ENCODE assay signal across 23 cellular contexts in the genomic region with DNA sequence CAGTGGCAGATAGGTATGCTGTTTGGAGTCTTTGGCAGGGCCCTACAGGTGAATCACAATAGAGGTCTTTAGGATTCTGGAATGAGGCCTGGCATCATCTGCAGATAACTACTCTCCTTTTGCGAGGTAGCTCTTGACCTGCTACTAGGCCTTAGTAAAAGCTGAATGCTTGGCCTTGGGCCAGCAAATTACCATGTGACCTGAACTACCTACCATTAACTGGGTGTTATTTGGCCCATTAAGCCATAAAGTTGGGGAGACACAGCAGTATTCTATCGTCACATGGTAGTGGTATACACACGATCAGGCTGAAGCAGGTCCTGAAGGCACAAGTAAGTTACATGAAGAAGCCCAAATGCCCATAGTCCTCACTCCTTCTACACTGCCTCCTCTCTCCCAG.
DNase-seq lines count a peak whose midpoint lies in the region; ATAC-seq and TF ChIP-seq lines count a peak whose summit lies in the region.
"Had no signal": no experiment of that assay in that cellular context is flagged by ENCODE, and none has a peak within 500 bp of the region (broad histone marks: within the 10 kb centered on the region; RNA-seq: fewer than 3 reads in every experiment).

No MANE protein-coding gene starts in this region.

- H3K4me1 ChIP-seq in hepatocyte (ENCODE audit: insufficient read depth) = no peaks in the 10 kb centered on the region
- no peaks in the 10 kb centered on the region for H3K4me1 ChIP-seq in transverse colon
- H3K4me1 ChIP-seq: A549, BE2C had no signal

- H3K27me3 ChIP-seq in hepatocyte (no peaks in the 10 kb centered on the region), transverse colon (no peaks in the 10 kb centered on the region)
- H3K27me3 ChIP-seq: BE2C; BLaER1 treated with 17β-estradiol and CSF1 and Interleukin-3, amounts not matched to agents 10 nM and 100 nM had no signal

- no peak overlapping the region for H2AFZ ChIP-seq in hepatocyte
- H2AFZ ChIP-seq: GM23338 had no signal

- no peaks in the 10 kb centered on the region for H3K9me3 ChIP-seq in hepatocyte (ENCODE audit: low read depth)
- no peaks in the 10 kb centered on the region for H3K9me3 ChIP-seq in transverse colon
- H3K9me3 ChIP-seq: A549; BE2C; BLaER1 treated with 17β-estradiol and CSF1 and Interleukin-3, amounts not matched to agents 10 nM and 100 nM had no signal

- no peak for DNase-seq in activated CD4-positive, alpha-beta T cell treated with anti-CD3 and anti-CD28 coated beads, Interleukin-2, amount 10 ng/mL, durations not matched to agents 7 days and 5 days
- DNase-seq in activated CD4-positive, alpha-beta T cell treated with anti-CD3 and anti-CD28 coated beads, Interleukin-2, amount 50 U/mL, for 48 hours = no peak
- DNase-seq in hepatocyte (ENCODE audit: low spot score) (peak; percentile 37), transverse colon (peak; percentile 19), SKM-1 treated with dmso at 0.1 percent for 144 hours (lab: John Stamatoyannopoulos, UW; ENCODE audit: unreplicated experiment) (no peak)
- DNase-seq: 8988T; ACHN; AML-193; BE2C; CD4-positive, alpha-beta T cell; CD8-positive, alpha-beta memory T cell; DMS 273 treated with DMSO at 0.1 percent for 48 hours; DMS79; EL; GDM1; H9 had no signal

- CTCF ChIA-PET in activated CD4-positive, alpha-beta T cell treated with anti-CD3 and anti-CD28 coated beads, Interleukin-2, amount 10 ng/mL, durations not matched to agents 7 days and 5 days (lab: Charles Lee) = interaction anchor here (0.7 kb wide), 1 partner anchor 20 kb away, joined by 3 read pairs; no protein-coding TSS in a partner anchor

- H3K36me3 ChIP-seq in hepatocyte (replicated peaks; ENCODE audit: insufficient read depth, low read depth) (no peaks in the 10 kb centered on the region), transverse colon (no peaks in the 10 kb centered on the region)
- H3K36me3 ChIP-seq: BE2C; BLaER1 treated with 17β-estradiol and CSF1 and Interleukin-3, amounts not matched to agents 10 nM and 100 nM had no signal

- H4K20me1 ChIP-seq in hepatocyte (ENCODE audit: insufficient read depth, poor library complexity, severe bottlenecking) = no peaks in the 10 kb centered on the region
- H4K20me1 ChIP-seq: BLaER1 treated with 17β-estradiol and CSF1 and Interleukin-3, amounts not matched to agents 10 nM and 100 nM had no signal

- POLR2A ChIA-PET in activated CD4-positive, alpha-beta T cell treated with anti-CD3 and anti-CD28 coated beads, Interleukin-2, amount 10 ng/mL, durations not matched to agents 7 days and 5 days (lab: Charles Lee) = no interaction called here

- intact Hi-C loops in transverse colon (cut with DNase I; ENCODE audit: low total_unique reads) = no loop called here

- H3K27me3 Mint-ChIP-seq in activated CD4-positive, alpha-beta T cell treated with anti-CD3 and anti-CD28 coated beads, Interleukin-2, amount 10 ng/mL, durations not matched to agents 7 days and 5 days = peaks cover 3% of the 10 kb centered on the region

- no peak for ATAC-seq in GM19467 (IDR thresholded peaks at IDR 0.05; ENCODE audit: unreplicated experiment)
- ATAC-seq: A549, GM12878, GM23338, HCT116 had no signal

- H3K27ac Mint-ChIP-seq in activated CD4-positive, alpha-beta T cell treated with anti-CD3 and anti-CD28 coated beads, Interleukin-2, amount 10 ng/mL, durations not matched to agents 7 days and 5 days = peak overlapping the region; percentile 19
- H3K27ac Mint-ChIP-seq: CD14-positive monocyte; CD4-positive, alpha-beta T cell; CD8-positive, alpha-beta memory T cell; GM23338; H9 had no signal

- in situ Hi-C loops in transverse colon (cut with MboI; ENCODE audit: low pct_ligation_motif_present in 1 of 4, low pct_unique_long_range_greater_than_20kb in 1 of 4, low sequenced_read_pairs in 3 of 4) = no loop called here

- no peak overlapping the region for H3K4me3 ChIP-seq in hepatocyte
- no peak overlapping the region for H3K4me3 ChIP-seq in transverse colon
- H3K4me3 ChIP-seq: A549; BLaER1 treated with 17β-estradiol and CSF1 and Interleukin-3, amounts not matched to agents 10 nM and 100 nM; GM12878; GM23338 had no signal

- no peaks in the 10 kb centered on the region for H3K79me2 ChIP-seq in hepatocyte

- H3K36me3 Mint-ChIP-seq in activated CD4-positive, alpha-beta T cell treated with anti-CD3 and anti-CD28 coated beads, Interleukin-2, amount 10 ng/mL, durations not matched to agents 7 days and 5 days (ENCODE audit: low read depth) = no peaks in the 10 kb centered on the region
- H3K36me3 Mint-ChIP-seq: CD14-positive monocyte; CD8-positive, alpha-beta memory T cell had no signal

- TF ChIP-seq EP300 in transverse colon (IDR thresholded peaks at IDR 0.05; ENCODE audit: low read depth) = no peak

- peak overlapping the region; percentile 42 for H3K27ac ChIP-seq in hepatocyte
- H3K27ac ChIP-seq in transverse colon = no peak overlapping the region
- H3K27ac ChIP-seq: A549; BLaER1 treated with 17β-estradiol and CSF1 and Interleukin-3, amounts not matched to agents 10 nM and 100 nM had no signal

- TF ChIP-seq CTCF in hepatocyte (IDR thresholded peaks at IDR 0.05; ENCODE audit: poor library complexity) (no peak), transverse colon (IDR thresholded peaks at IDR 0.05) (no peak)

- no peaks in the 10 kb centered on the region for H3K9me3 Mint-ChIP-seq in activated CD4-positive, alpha-beta T cell treated with anti-CD3 and anti-CD28 coated beads, Interleukin-2, amount 10 ng/mL, durations not matched to agents 7 days and 5 days
- H3K9me3 Mint-ChIP-seq: CD4-positive, alpha-beta T cell; CD8-positive, alpha-beta memory T cell; GM23338; H9 had no signal

- TF ChIP-seq POLR2A in transverse colon (IDR thresholded peaks at IDR 0.05) = no peak

- H3K9me2 ChIP-seq in hepatocyte (replicated peaks; ENCODE audit: insufficient read depth) = no peaks in the 10 kb centered on the region

- H3K4me1 Mint-ChIP-seq in activated CD4-positive, alpha-beta T cell treated with anti-CD3 and anti-CD28 coated beads, Interleukin-2, amount 10 ng/mL, durations not matched to agents 7 days and 5 days = no peaks in the 10 kb centered on the region
- H3K4me1 Mint-ChIP-seq: CD14-positive monocyte; CD8-positive, alpha-beta memory T cell; GM23338; H9 had no signal

- 82% methylated on average over 3 of the region's 3 CpGs for WGBS in hepatocyte (ENCODE audit: low lambda C conversion rate, missing lambda C conversion rate)
- WGBS in transverse colon (ENCODE audit: low coverage in 1 of 2), 2 donors = 47 to 59% methylated on average over 2 to 3 of the region's 3 CpGs

- H3K4me2 ChIP-seq in hepatocyte = no peak overlapping the region
- H3K4me2 ChIP-seq: A549; BLaER1 treated with 17β-estradiol and CSF1 and Interleukin-3, amounts not matched to agents 10 nM and 100 nM; GM23338 had no signal

- no peak overlapping the region for H3K4me3 Mint-ChIP-seq in activated CD4-positive, alpha-beta T cell treated with anti-CD3 and anti-CD28 coated beads, Interleukin-2, amount 10 ng/mL, durations not matched to agents 7 days and 5 days
- H3K4me3 Mint-ChIP-seq: CD14-positive monocyte; CD4-positive, alpha-beta T cell; CD8-positive, alpha-beta memory T cell; GM23338; H9 had no signal

Comparison
In these comparisons a context has a peak if more than half of its experiments do, and no peak if none do; other contexts are left out.
1. DNase-seq: peak in hepatocyte (single experiment) and transverse colon (single experiment); none in activated CD4-positive, alpha-beta T cell treated with anti-CD3 and anti-CD28 coated beads, Interleukin-2, amount 10 ng/mL, durations not matched to agents 7 days and 5 days (single experiment), activated CD4-positive, alpha-beta T cell treated with anti-CD3 and anti-CD28 coated beads, Interleukin-2, amount 50 U/mL, for 48 hours (0 of 2) and SKM-1 treated with dmso at 0.1 percent for 144 hours (single experiment).